In the genomic region with DNA sequence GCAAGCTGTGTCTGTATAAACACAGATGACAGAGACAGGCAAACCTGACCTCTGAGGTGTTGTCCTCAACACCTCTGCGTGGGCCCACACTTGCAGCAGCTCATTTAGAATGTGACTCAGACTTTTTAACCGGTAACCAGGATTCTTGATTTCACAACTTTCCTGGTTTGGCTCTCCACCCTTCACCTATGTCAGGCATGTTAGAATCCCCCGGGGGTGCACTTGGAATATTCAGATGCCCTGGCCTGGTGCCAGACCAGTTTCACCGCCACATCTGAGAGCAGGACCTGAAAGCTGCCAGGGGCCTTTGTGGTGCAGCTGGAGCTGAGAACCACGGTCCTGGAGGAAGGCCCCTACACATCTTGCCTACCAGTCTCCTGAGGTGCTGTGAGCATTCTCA, we compare ENCODE assay signal across 10 cellular contexts. TPM values are rescaled to one million over a fixed set of nuclear protein-coding genes. Genes with fewer than 3 reads are reported as not detected.
DNase-seq lines count a peak whose midpoint lies in the region; ATAC-seq, FAIRE-seq and TF ChIP-seq lines count a peak whose summit lies in the region.
"Had no signal": no experiment of that assay in that cellular context is flagged by ENCODE, and none has a peak within 500 bp of the region (broad histone marks: within the 10 kb centered on the region; RNA-seq: fewer than 3 reads in every experiment).

No MANE protein-coding gene starts in this region.

- no peaks in the 10 kb centered on the region for H3K27me3 ChIP-seq in osteoblast (ENCODE audit: insufficient read depth, low read length)

- H2AFZ ChIP-seq in osteoblast (ENCODE audit: low read length), result no peak overlapping the region

- H3K36me3 ChIP-seq in osteoblast (ENCODE audit: insufficient read depth, low read length), result peaks cover 6% of the 10 kb centered on the region

- H3K4me1 ChIP-seq in osteoblast (ENCODE audit: insufficient read depth, low read length), result peaks cover 8% of the 10 kb centered on the region

- H3K4me3 ChIP-seq in epithelial cell of proximal tubule (ENCODE audit: low read depth, low read length), result no peak overlapping the region
- H3K4me3 ChIP-seq in osteoblast (ENCODE audit: insufficient read depth, low read length), result no peak overlapping the region

- DNase-seq in EL (peak; percentile 7), RCC 7860 (ENCODE audit: low spot score) (peak; percentile 19), epithelial cell of proximal tubule (ENCODE audit: low read depth) (peak; percentile 76), osteoblast (ENCODE audit: insufficient read length, low spot score, missing footprints) (no peak), GM19240 (ENCODE audit: insufficient read length, low spot score) (no peak), amniotic stem cell (lab: John Stamatoyannopoulos, UW) (no peak), GM03348 (ENCODE audit: low spot score) (no peak)
- DNase-seq: activated CD8-positive, alpha-beta memory T cell treated with anti-CD3 and anti-CD28 coated beads, Interleukin-2, amount 50 U/mL, for 48 hours had no signal

- no peak for ATAC-seq in GM19397 (IDR thresholded peaks at IDR 0.05; ENCODE audit: unreplicated experiment)

- TF ChIP-seq CTCF in epithelial cell of proximal tubule (conservative IDR thresholded peaks at IDR 0.05; ENCODE audit: low read depth, low read length) (no peak), osteoblast (IDR thresholded peaks at IDR 0.05; ENCODE audit: extremely low read depth, low read depth, low read length) (no peak)

- no peak for FAIRE-seq in RCC 7860 (lab: Jason Lieb, UNC)
- FAIRE-seq: H1 had no signal

- H3K79me2 ChIP-seq in osteoblast (ENCODE audit: insufficient read depth, low read length), result no peaks in the 10 kb centered on the region

- no peak overlapping the region for H3K4me2 ChIP-seq in osteoblast (ENCODE audit: insufficient read depth, low read length)

- H3K9me3 ChIP-seq in osteoblast (ENCODE audit: low read depth, low read length), result no peaks in the 10 kb centered on the region

- peak overlapping the region; percentile 17 for H3K27ac ChIP-seq in osteoblast (ENCODE audit: low read depth, low read length)

- peaks cover 3% of the 10 kb centered on the region for H4K20me1 ChIP-seq in osteoblast (ENCODE audit: insufficient read depth, low read length)

RNA-seq across cellular contexts. Expression of a gene that starts 4.8 kb away (rescaled TPM):
- 9.4 and 10.9 TPM in 2 replicates for total RNA-seq in epithelial cell of proximal tubule
- total RNA-seq in osteoblast, result 3.2 and 4.7 TPM in 2 replicates

RNA-seq across cellular contexts. Expression of a gene that starts 13.2 kb away (rescaled TPM):
- total RNA-seq in epithelial cell of proximal tubule (not detected in 2 replicates), osteoblast (not detected in 2 replicates)
- total RNA-seq: H1 had no signal

RNA-seq across cellular contexts. Expression of a gene that starts 40.9 kb away (rescaled TPM):
- total RNA-seq in epithelial cell of proximal tubule, result not detected in 2 replicates
- total RNA-seq in osteoblast, result not detected in 2 replicates
- total RNA-seq: H1 had no signal

RNA-seq across cellular contexts. Expression of a gene that starts 49.6 kb away (rescaled TPM):
- total RNA-seq in epithelial cell of proximal tubule (not detected in 2 replicates), osteoblast (not detected in 2 replicates)
- total RNA-seq: H1 had no signal

Comparison
In these comparisons a context has a peak if more than half of its experiments do, and no peak if none do; other contexts are left out.
1. DNase-seq: peak in EL (single experiment), RCC 7860 (single experiment) and epithelial cell of proximal tubule (single experiment); none in osteoblast (single experiment), GM19240 (single experiment), amniotic stem cell (single experiment) and GM03348 (single experiment).